20 cellular contexts compared by ENCODE assay signal in genomic region chr5:881551-881935, GRCh38. TPM values are rescaled to one million over a fixed set of nuclear protein-coding genes. Genes with fewer than 3 reads are reported as not detected.
A peak's percentile ranks its signal among the peaks of the same experiment; 100 is the strongest.
DNase-seq lines count a peak whose midpoint lies in the region; ATAC-seq and TF ChIP-seq lines count a peak whose summit lies in the region.
"Had no signal": no experiment of that assay in that cellular context is flagged by ENCODE, and none has a peak within 500 bp of the region (broad histone marks: within the 10 kb centered on the region; RNA-seq: fewer than 3 reads in every experiment).

No MANE protein-coding gene starts in this region.

- intact Hi-C loops in CD4-positive, alpha-beta T cell (cut with DNase I, micrococcal nuclease) = no loop called here
- intact Hi-C loops in ascending aorta (cut with DNase I) = no loop called here
- intact Hi-C loops in activated CD4-positive, alpha-beta T cell treated with anti-CD3 and anti-CD28 coated beads, Interleukin-2, amount 10 ng/mL, durations not matched to agents 24 days and 14 days (cut with micrococcal nuclease) = no loop called here

- no peaks in the 10 kb centered on the region for H3K9me3 ChIP-seq in CD4-positive, CD25-positive, alpha-beta regulatory T cell (ENCODE audit: control insufficient read depth in 2 of 2, low read length in 2 of 2)
- no peaks in the 10 kb centered on the region for H3K9me3 ChIP-seq in CD4-positive, alpha-beta T cell (ENCODE audit: control insufficient read depth, low read length)
- H3K9me3 ChIP-seq in osteoblast (ENCODE audit: low read depth, low read length) = no peaks in the 10 kb centered on the region
- H3K9me3 ChIP-seq in ascending aorta = no peaks in the 10 kb centered on the region

- CTCF ChIA-PET in CD4-positive, alpha-beta T cell (lab: Charles Lee) = no interaction called here
- CTCF ChIA-PET in GM10248 (lab: Yijun Ruan, JAX) = no interaction called here

- TF ChIP-seq CTCF in CD4-positive, alpha-beta T cell (IDR thresholded peaks at IDR 0.05) = no peak
- TF ChIP-seq CTCF in osteoblast (IDR thresholded peaks at IDR 0.05; ENCODE audit: extremely low read depth, low read depth, low read length) = no peak
- TF ChIP-seq CTCF in ascending aorta (IDR thresholded peaks at IDR 0.05) = no peak
- no peak for TF ChIP-seq CTCF in GM10248 (IDR thresholded peaks at IDR 0.05; ENCODE audit: control extremely low read depth, extremely low read depth, low read depth, missing control alignments)

- H3K4me1 Mint-ChIP-seq in CD4-positive, CD25-positive, alpha-beta regulatory T cell = peaks cover 13 to 29% (median 15%) of the 10 kb centered on the region in 4 donors
- H3K4me1 Mint-ChIP-seq in CD4-positive, alpha-beta T cell (ENCODE audit: low read depth) = peaks cover 21% of the 10 kb centered on the region
- H3K4me1 Mint-ChIP-seq in effector memory CD8-positive, alpha-beta T cell (ENCODE audit: low read depth in 2 of 2) = peaks cover 23 to 32% of the 10 kb centered on the region in 2 donors
- H3K4me1 Mint-ChIP-seq in activated CD4-positive, alpha-beta T cell treated with anti-CD3 and anti-CD28 coated beads, Interleukin-2, amount 10 ng/mL, durations not matched to agents 24 days and 14 days = peaks cover 15% of the 10 kb centered on the region

- no peak overlapping the region for H3K4me3 Mint-ChIP-seq in CD4-positive, CD25-positive, alpha-beta regulatory T cell
- H3K4me3 Mint-ChIP-seq in CD4-positive, alpha-beta T cell = no peak overlapping the region
- H3K4me3 Mint-ChIP-seq in effector memory CD8-positive, alpha-beta T cell = peak overlapping the region in 1 of 2 donors; percentile 67
- no peak overlapping the region for H3K4me3 Mint-ChIP-seq in activated CD4-positive, alpha-beta T cell treated with anti-CD3 and anti-CD28 coated beads, Interleukin-2, amount 10 ng/mL, durations not matched to agents 24 days and 14 days

- H3K4me3 ChIP-seq in CD4-positive, CD25-positive, alpha-beta regulatory T cell (ENCODE audit: low read depth, low read length) = no peak overlapping the region
- H3K4me3 ChIP-seq in osteoblast (ENCODE audit: insufficient read depth, low read length) (no peak overlapping the region), ascending aorta (no peak overlapping the region)
- H3K4me3 ChIP-seq: SK-N-MC had no signal

- H3K27me3 ChIP-seq in CD4-positive, CD25-positive, alpha-beta regulatory T cell (ENCODE audit: control insufficient read depth, insufficient read depth, low read length) = no peaks in the 10 kb centered on the region
- H3K27me3 ChIP-seq in CD4-positive, alpha-beta T cell (ENCODE audit: control insufficient read depth, insufficient read depth, low read length) = no peaks in the 10 kb centered on the region
- H3K27me3 ChIP-seq in osteoblast (ENCODE audit: insufficient read depth, low read length) = no peaks in the 10 kb centered on the region
- H3K27me3 ChIP-seq in ascending aorta = no peaks in the 10 kb centered on the region

- peaks cover 0 to 2% (median 0%) of the 10 kb centered on the region in 7 donors for H3K9me3 Mint-ChIP-seq in CD4-positive, CD25-positive, alpha-beta regulatory T cell
- H3K9me3 Mint-ChIP-seq in CD4-positive, alpha-beta T cell = peaks cover 3% of the 10 kb centered on the region
- H3K9me3 Mint-ChIP-seq in effector memory CD8-positive, alpha-beta T cell = peaks cover 11 to 15% of the 10 kb centered on the region in 2 donors
- peaks cover 12% of the 10 kb centered on the region for H3K9me3 Mint-ChIP-seq in activated CD4-positive, alpha-beta T cell treated with anti-CD3 and anti-CD28 coated beads, Interleukin-2, amount 10 ng/mL, durations not matched to agents 24 days and 14 days

- no peak overlapping the region for H3K27ac ChIP-seq in CD4-positive, CD25-positive, alpha-beta regulatory T cell (ENCODE audit: insufficient read depth, low read length, poor library complexity, severe bottlenecking)
- no peak overlapping the region for H3K27ac ChIP-seq in CD4-positive, alpha-beta T cell (ENCODE audit: low read depth, low read length)
- H3K27ac ChIP-seq in osteoblast (ENCODE audit: low read depth, low read length) = no peak overlapping the region
- no peak overlapping the region for H3K27ac ChIP-seq in ascending aorta
- H3K27ac ChIP-seq: HL-60, KMS-11, SK-N-MC had no signal

- peaks cover 58% of the 10 kb centered on the region for H3K79me2 ChIP-seq in osteoblast (ENCODE audit: insufficient read depth, low read length)

- no peaks in the 10 kb centered on the region for H3K27me3 Mint-ChIP-seq in CD4-positive, CD25-positive, alpha-beta regulatory T cell
- H3K27me3 Mint-ChIP-seq in CD4-positive, alpha-beta T cell = no peaks in the 10 kb centered on the region
- no peaks in the 10 kb centered on the region for H3K27me3 Mint-ChIP-seq in effector memory CD8-positive, alpha-beta T cell
- no peaks in the 10 kb centered on the region for H3K27me3 Mint-ChIP-seq in activated CD4-positive, alpha-beta T cell treated with anti-CD3 and anti-CD28 coated beads, Interleukin-2, amount 10 ng/mL, durations not matched to agents 24 days and 14 days
- H3K27me3 Mint-ChIP-seq: IgD-negative memory B cell had no signal

- no peak overlapping the region for H2AFZ ChIP-seq in osteoblast (ENCODE audit: low read length)

- no peak for DNase-seq in CD4-positive, CD25-positive, alpha-beta regulatory T cell
- DNase-seq in CD4-positive, alpha-beta T cell = no peak
- no peak for DNase-seq in effector memory CD8-positive, alpha-beta T cell
- DNase-seq in osteoblast (ENCODE audit: insufficient read length, low spot score, missing footprints) = peak; percentile 56
- DNase-seq in ascending aorta (ENCODE audit: low spot score in 2 of 2) = no peak
- no peak for DNase-seq in GM10248 (ENCODE audit: extremely low spot score)
- DNase-seq in activated CD4-positive, alpha-beta T cell treated with anti-CD3 and anti-CD28 coated beads, Interleukin-2, amount 10 ng/mL, durations not matched to agents 24 days and 14 days = no peak
- DNase-seq: C1 segment of cervical spinal cord, Calu3, DMS79 treated with DMSO at 0.1 percent for 48 hours, MM.1S, NCI-H2029, NCI-H446 treated with DMSO at 0.1 percent for 48 hours, NCI-H526, SHP77 treated with DMSO at 0.1 percent for 48 hours had no signal

- H3K4me2 ChIP-seq in osteoblast (ENCODE audit: insufficient read depth, low read length) = no peak overlapping the region
- H3K4me2 ChIP-seq: KMS-11 had no signal

- no peaks in the 10 kb centered on the region for H3K4me1 ChIP-seq in CD4-positive, CD25-positive, alpha-beta regulatory T cell (ENCODE audit: control insufficient read depth, insufficient read depth, low read length, poor library complexity, severe bottlenecking)
- H3K4me1 ChIP-seq in osteoblast (ENCODE audit: insufficient read depth, low read length) (no peaks in the 10 kb centered on the region), ascending aorta (no peaks in the 10 kb centered on the region)

- no peak for ATAC-seq in CD4-positive, CD25-positive, alpha-beta regulatory T cell (ENCODE audit: low read depth in 2 of 2)
- ATAC-seq in CD4-positive, alpha-beta T cell (ENCODE audit: poor library complexity) = no peak
- ATAC-seq in effector memory CD8-positive, alpha-beta T cell (replicated peaks) = no peak
- ATAC-seq: HCT116 had no signal

- peaks cover 70% of the 10 kb centered on the region for H3K36me3 ChIP-seq in CD4-positive, CD25-positive, alpha-beta regulatory T cell (ENCODE audit: control insufficient read depth, insufficient read depth, low read length)
- peaks cover 69% of the 10 kb centered on the region for H3K36me3 ChIP-seq in osteoblast (ENCODE audit: insufficient read depth, low read length)
- H3K36me3 ChIP-seq in ascending aorta = peaks cover 60 to 79% of the 10 kb centered on the region in 2 donors

- peak overlapping the region in 2 of 3 donors; percentile 75 to 79 for H3K27ac Mint-ChIP-seq in CD4-positive, CD25-positive, alpha-beta regulatory T cell
- peak overlapping the region; percentile 77 for H3K27ac Mint-ChIP-seq in CD4-positive, alpha-beta T cell
- H3K27ac Mint-ChIP-seq in effector memory CD8-positive, alpha-beta T cell = peak overlapping the region; percentile 93 to 95
- no peak overlapping the region for H3K27ac Mint-ChIP-seq in activated CD4-positive, alpha-beta T cell treated with anti-CD3 and anti-CD28 coated beads, Interleukin-2, amount 10 ng/mL, durations not matched to agents 24 days and 14 days

- H4K20me1 ChIP-seq in osteoblast (ENCODE audit: insufficient read depth, low read length) = peaks cover 32% of the 10 kb centered on the region

- POLR2A ChIA-PET in CD4-positive, alpha-beta T cell (lab: Charles Lee) = no interaction called here
- POLR2A ChIA-PET in GM10248 (lab: Yijun Ruan, JAX) = no interaction called here

- H3K36me3 Mint-ChIP-seq in CD4-positive, CD25-positive, alpha-beta regulatory T cell = peaks cover 38% of the 10 kb centered on the region
- peaks cover 78% of the 10 kb centered on the region for H3K36me3 Mint-ChIP-seq in CD4-positive, alpha-beta T cell (ENCODE audit: low read depth)
- peaks cover 79% of the 10 kb centered on the region for H3K36me3 Mint-ChIP-seq in effector memory CD8-positive, alpha-beta T cell (ENCODE audit: insufficient read depth)
- H3K36me3 Mint-ChIP-seq in activated CD4-positive, alpha-beta T cell treated with anti-CD3 and anti-CD28 coated beads, Interleukin-2, amount 10 ng/mL, durations not matched to agents 24 days and 14 days (ENCODE audit: low read depth) = peaks cover 73% of the 10 kb centered on the region

RNA-seq across cellular contexts. Expression of gene BRD9, which starts 11.1 kb away (rescaled TPM):
- total RNA-seq in CD4-positive, CD25-positive, alpha-beta regulatory T cell = 139 TPM
- 10 to 100 TPM in 3 of 4 donors, 1 to 10 TPM in 1; 9.7 to 15.9 (median 12.0) TPM for polyA plus RNA-seq in CD4-positive, CD25-positive, alpha-beta regulatory T cell
- 100 to 1,000 TPM; 109 TPM for total RNA-seq in CD4-positive, alpha-beta T cell
- 29.8 and 35.8 TPM in 2 replicates for total RNA-seq in osteoblast
- total RNA-seq in ascending aorta = 13.6 TPM
- total RNA-seq in activated CD4-positive, alpha-beta T cell treated with anti-CD3 and anti-CD28 coated beads, Interleukin-2, amount 10 ng/mL, durations not matched to agents 24 days and 14 days = 80.6 and 82.0 TPM in 2 replicates

RNA-seq across cellular contexts. Expression of gene TRIP13, which starts 11.1 kb away (rescaled TPM):
- 1.2 TPM for total RNA-seq in CD4-positive, CD25-positive, alpha-beta regulatory T cell
- 1 to 10 TPM; 1.1 to 1.7 (median 1.3) TPM for polyA plus RNA-seq in CD4-positive, CD25-positive, alpha-beta regulatory T cell
- total RNA-seq in CD4-positive, alpha-beta T cell = under 1 TPM; 0.47 to 0.66 TPM
- total RNA-seq in osteoblast (3.8 and 4.0 TPM in 2 replicates), ascending aorta (not detected)
- total RNA-seq in activated CD4-positive, alpha-beta T cell treated with anti-CD3 and anti-CD28 coated beads, Interleukin-2, amount 10 ng/mL, durations not matched to agents 24 days and 14 days = 47.5 and 52.6 TPM in 2 replicates

RNA-seq across cellular contexts. Expression of gene ZDHHC11, which starts 30.8 kb away (rescaled TPM):
- total RNA-seq in CD4-positive, CD25-positive, alpha-beta regulatory T cell = 18.3 TPM
- polyA plus RNA-seq in CD4-positive, CD25-positive, alpha-beta regulatory T cell = not detected
- total RNA-seq in CD4-positive, alpha-beta T cell = 10 to 100 TPM; 13.3 to 18.3 TPM
- total RNA-seq in osteoblast (1.2 and 1.8 TPM in 2 replicates), ascending aorta (not detected)
- 13.6 and 14.3 TPM in 2 replicates for total RNA-seq in activated CD4-positive, alpha-beta T cell treated with anti-CD3 and anti-CD28 coated beads, Interleukin-2, amount 10 ng/mL, durations not matched to agents 24 days and 14 days
- polyA plus RNA-seq: IgD-negative memory B cell had no signal
